ENCODE assay signal across 28 cellular contexts in the genomic region with DNA sequence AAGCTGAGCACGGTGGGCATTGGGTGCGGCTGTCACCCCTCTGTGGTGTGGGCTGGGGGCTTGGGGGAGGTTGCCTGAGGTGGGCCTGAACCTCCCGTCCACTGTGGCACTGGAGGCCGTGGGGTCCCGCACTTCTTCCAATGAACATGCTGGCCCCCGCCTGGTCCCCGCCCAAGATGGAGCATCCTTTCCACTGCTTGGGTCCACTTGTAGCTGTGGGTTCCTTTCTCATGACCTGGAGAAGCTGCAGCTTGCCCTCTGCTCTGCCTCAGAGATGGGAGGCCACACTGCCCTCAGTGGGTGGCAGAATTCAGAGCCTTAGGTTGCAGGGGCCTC. TPM values are rescaled to one million over a fixed set of nuclear protein-coding genes. Genes with fewer than 3 reads are reported as not detected.
DNase-seq lines count a peak whose midpoint lies in the region; ATAC-seq, FAIRE-seq and TF ChIP-seq lines count a peak whose summit lies in the region.
"Had no signal": no experiment of that assay in that cellular context is flagged by ENCODE, and none has a peak within 500 bp of the region (broad histone marks: within the 10 kb centered on the region; RNA-seq: fewer than 3 reads in every experiment).

No MANE protein-coding gene starts in this region.

- H4K20me1 ChIP-seq in GM12878 (ENCODE audit: control insufficient read depth, insufficient read depth): no peaks in the 10 kb centered on the region

- peaks cover 18% of the 10 kb centered on the region for H3K36me3 ChIP-seq in left ventricle myocardium inferior
- peaks cover 17 to 27% of the 10 kb centered on the region in 2 experiments for H3K36me3 ChIP-seq in GM12878 (ENCODE audit: control insufficient read depth in 2 of 2, insufficient read depth in 2 of 2, low read length in 1 of 2)
- H3K36me3 ChIP-seq in mesendoderm (ENCODE audit: control insufficient read depth, insufficient read depth, low read length): no peaks in the 10 kb centered on the region
- H3K36me3 ChIP-seq: colonic mucosa, ovary, thoracic aorta, uterus had no signal

- SMC1A ChIA-PET in GM12878 (lab: Charles Lee; ENCODE audit: uncharacterized antibody, unreplicated experiment): interaction anchor here (1.4 to 2.2 kb wide), 2 partner anchors 11 to 23 kb away, joined by 4 to 8 read pairs; no protein-coding TSS in a partner anchor

- H2AK5ac ChIP-seq in mesendoderm (ENCODE audit: low read length): peak overlapping the region; percentile 79

- H3K9me3 ChIP-seq in left ventricle myocardium inferior (replicated peaks): no peaks in the 10 kb centered on the region
- no peaks in the 10 kb centered on the region for H3K9me3 ChIP-seq in GM12878 (replicated peaks; ENCODE audit: control insufficient read depth, insufficient read depth, low read length)
- H3K9me3 ChIP-seq: colonic mucosa, ovary, thoracic aorta, uterus had no signal

- WGBS in GM12878 (ENCODE audit: insufficient coverage, insufficient replicate concordance, low lambda C conversion rate, missing lambda C conversion rate): 100% methylated on average over 7 of the region's 7 CpGs
- WGBS in mesendoderm (ENCODE audit: extremely low coverage, insufficient coverage, low lambda C conversion rate): no CpG with 5 or more reads among the region's 7 CpGs

- H3K27me3 ChIP-seq in left ventricle myocardium inferior (ENCODE audit: low read depth) (no peaks in the 10 kb centered on the region), GM12878 (replicated peaks in 1 of 2; ENCODE audit: control insufficient read depth in 2 of 2, insufficient read depth in 2 of 2, low read length in 1 of 2) (no peaks in the 10 kb centered on the region), mesendoderm (ENCODE audit: insufficient read depth, low read length, poor library complexity) (no peaks in the 10 kb centered on the region)
- H3K27me3 ChIP-seq: colonic mucosa, ovary, uterus had no signal

- peak overlapping the region; percentile 96 for H3K4ac ChIP-seq in mesendoderm (ENCODE audit: low read depth, low read length)

- H3K79me2 ChIP-seq in GM12878 (ENCODE audit: control insufficient read depth, insufficient read depth, low read length): no peaks in the 10 kb centered on the region; the same call in 1 of the 2 replicates
- no peaks in the 10 kb centered on the region for H3K79me2 ChIP-seq in mesendoderm (ENCODE audit: control insufficient read depth, insufficient read depth, low read length)

- H3K79me1 ChIP-seq in mesendoderm (ENCODE audit: low read length): no peaks in the 10 kb centered on the region

- 0 out of 2 replicates have a peak, but pooled peaks have one; percentile 0 for TF ChIP-seq POLR2A in GM12878 (IDR thresholded peaks at IDR 0.05; ENCODE audit: low read depth, low read length)

- peak overlapping the region; percentile 82 for H2BK120ac ChIP-seq in mesendoderm (ENCODE audit: low read depth, low read length)

- TF ChIP-seq EP300 in GM12878 (IDR thresholded peaks at IDR 0.05; ENCODE audit: borderline replicate concordance in 1 of 2, control insufficient read depth in 1 of 2, low read depth in 2 of 2, low read length in 2 of 2): no peak

- H3K4me1 ChIP-seq in left ventricle myocardium inferior (peaks cover 21% of the 10 kb centered on the region), GM12878 (ENCODE audit: control insufficient read depth, insufficient read depth, low read length) (peaks cover 34% of the 10 kb centered on the region), mesendoderm (ENCODE audit: control insufficient read depth, low read depth, low read length) (peaks cover 13% of the 10 kb centered on the region)

- FAIRE-seq in GM12878 (lab: Jason Lieb, UNC): no peak
- FAIRE-seq: D721Med, keratinocyte had no signal

- no peak for TF ChIP-seq RAD21 in GM12878 (IDR thresholded peaks at IDR 0.05; ENCODE audit: insufficient read depth, low read depth, low read length)

- H3K9ac ChIP-seq in GM12878 (ENCODE audit: control insufficient read depth, insufficient read depth, low read length) (no peak overlapping the region), mesendoderm (ENCODE audit: low read length) (peak overlapping the region; percentile 20)

- RAD21 ChIA-PET in GM12878 (lab: Charles Lee; ENCODE audit: unreplicated experiment): no interaction called here

- peak overlapping the region; percentile 83 for H2BK5ac ChIP-seq in mesendoderm (ENCODE audit: low read length)

- POLR2A ChIA-PET in GM12878 (lab: Charles Lee): interaction anchor here (1.4 kb wide), 1 partner anchor 24 kb away, joined by 3 read pairs; no protein-coding TSS in a partner anchor

- in situ Hi-C loops in GM12878 (cut with MboI): no loop called here

- no peak overlapping the region for H3K4me3 ChIP-seq in left ventricle myocardium inferior
- H3K4me3 ChIP-seq in GM12878: no peak overlapping the region
- H3K4me3 ChIP-seq in mesendoderm (ENCODE audit: low read length): no peak overlapping the region
- H3K4me3 ChIP-seq: colonic mucosa, ovary, PC-9, thoracic aorta, uterus had no signal

- H3K23ac ChIP-seq in mesendoderm (ENCODE audit: low read length): no peak overlapping the region

- no peak for TF ChIP-seq CTCF in left ventricle myocardium inferior (IDR thresholded peaks at IDR 0.05; ENCODE audit: borderline replicate concordance)
- no peak for TF ChIP-seq CTCF in GM12878 (IDR thresholded peaks at IDR 0.05 in 2 of 3, conservative IDR thresholded peaks at IDR 0.05 in 1 of 3; ENCODE audit: control insufficient read depth in 2 of 3, extremely low read depth in 1 of 3, insufficient read depth in 1 of 3, low read depth in 3 of 3, low read length in 3 of 3)

- intact Hi-C loops in Right ventricle myocardium inferior (cut with DNase I): no loop called here
- intact Hi-C loops in left ventricle myocardium inferior (cut with micrococcal nuclease): no loop called here
- intact Hi-C loops in GM12878 (cut with micrococcal nuclease; ENCODE audit: unreplicated experiment): no loop called here

- no peak overlapping the region for H2AFZ ChIP-seq in GM12878 (ENCODE audit: control insufficient read depth, low read depth, low read length)
- H2AFZ ChIP-seq: PC-9 had no signal

- H3K56ac ChIP-seq in mesendoderm (ENCODE audit: low read length): peak overlapping the region; percentile 80

- H4K8ac ChIP-seq in mesendoderm (ENCODE audit: low read depth, low read length): peak overlapping the region; percentile 76

- H3K18ac ChIP-seq in mesendoderm (ENCODE audit: low read length): peak overlapping the region; percentile 73

- no peak overlapping the region for H3K27ac ChIP-seq in left ventricle myocardium inferior (replicated peaks)
- H3K27ac ChIP-seq in GM12878 (ENCODE audit: control insufficient read depth, insufficient read depth): no peak overlapping the region
- H3K27ac ChIP-seq in mesendoderm (ENCODE audit: low read depth, low read length): peak overlapping the region; percentile 62
- H3K27ac ChIP-seq in substantia nigra (ENCODE audit: low read depth, low read length, poor library complexity, severe bottlenecking): peak overlapping the region; percentile 21
- H3K27ac ChIP-seq: colonic mucosa, HL-60, ovary, PC-9, thoracic aorta, uterus had no signal

- H3K4me2 ChIP-seq in GM12878 (ENCODE audit: control insufficient read depth, insufficient read depth) (no peak overlapping the region), mesendoderm (ENCODE audit: low read length) (no peak overlapping the region)
- H3K4me2 ChIP-seq: PC-9 had no signal

- H4K5ac ChIP-seq in mesendoderm (ENCODE audit: low read length): no peak overlapping the region

- H2BK15ac ChIP-seq in mesendoderm (replicated peaks; ENCODE audit: low read depth): no peak overlapping the region

- CTCF ChIA-PET in GM12878 (lab: Yijun Ruan, JAX): interaction anchor here (1.0 to 1.4 kb wide), 3 partner anchors 17 to 49 kb away, joined by 3 to 5 read pairs (median 4); no protein-coding TSS in a partner anchor

- no peak for ATAC-seq in Right ventricle myocardium inferior
- ATAC-seq in GM12878: no peak
- ATAC-seq in GM18498 (IDR thresholded peaks at IDR 0.05; ENCODE audit: unreplicated experiment): no peak
- ATAC-seq in GM18868 (IDR thresholded peaks at IDR 0.05; ENCODE audit: unreplicated experiment): no peak
- ATAC-seq: activated CD8-positive, alpha-beta T cell treated with anti-CD3 and anti-CD28 coated beads, Interleukin-2, amount 10 ng/mL, durations not matched to agents 7 days and 5 days; naive thymus-derived CD4-positive, alpha-beta T cell; stimulated activated naive CD8-positive, alpha-beta T cell treated with anti-CD3 and anti-CD28 coated beads, Interleukin-15, Interleukin-2, amounts not matched to agents 100 U/mL and 50 U/mL, for 24 hours had no signal

- DNase-seq in Right ventricle myocardium inferior (ENCODE audit: missing footprints) (peak; percentile 25), left ventricle myocardium inferior (no peak), GM12878 (ENCODE audit: low read depth, low spot score) (no peak), mesendoderm (no peak), substantia nigra (lab: John Stamatoyannopoulos, UW) (no peak), iPS-NIHi7 (ENCODE audit: extremely low spot score) (no peak)
- DNase-seq: 8988T; activated CD4-positive, alpha-beta T cell treated with anti-CD3 and anti-CD28 coated beads for 1 hour; activated naive CD4-positive, alpha-beta T cell treated with anti-CD3 and anti-CD28 coated beads, Interleukin-2, amount 50 U/mL, for 16 hours; activated T-cell treated with anti-CD3 and anti-CD28 coated beads for 4 hours; CD4-positive, CD25-positive, alpha-beta regulatory T cell; colonic mucosa; effector CD4-positive, alpha-beta T cell; Karpas-422; naive thymus-derived CD4-positive, alpha-beta T cell; NCI-H1436 treated with DMSO at 0.1 percent for 48 hours; NCI-H2107; ovary; PC-9; stimulated activated naive CD8-positive, alpha-beta T cell treated with anti-CD3 and anti-CD28 coated beads, Interleukin-15, Interleukin-2, amounts not matched to agents 100 U/mL and 50 U/mL, for 24 hours; uterus had no signal

- BruUV-seq in GM12878 (replicated peaks; lab: Mats Ljungman, UMichigan): no TSS peak

RNA-seq across cellular contexts. Expression of gene SH3TC1, which starts 26.2 kb away (rescaled TPM):
- total RNA-seq in Right ventricle myocardium inferior (11.2 TPM), left ventricle myocardium inferior (13.6 TPM), GM12878 (2014; rRNA removed) (30.4 and 33.1 TPM in 2 replicates), GM12878 (2014; rRNA removed; fragmentation: Illumina TruSeq; extraction: Trizol) (14.6 and 15.4 TPM in 2 replicates), GM12878 (2021) (39.6 and 47.0 TPM in 2 replicates)
- total RNA-seq in GM12878 (2013; cell fraction: nucleolus; rRNA removed): 199 and 223 TPM in 2 replicates
- polyA plus RNA-seq in GM12878 (2011; ENCODE audit: low read depth): 11.1 TPM
- polyA plus RNA-seq in GM12878 (2011; rRNA removed) (13.0 and 19.8 TPM in 2 replicates), GM12878 (2014; fragmentation: Illumina TruSeq; extraction: Trizol) (2.6 and 7.4 TPM in 2 replicates), GM12878 (2014; fragmentation: Nextera tagmentation; extraction: Ambion mirVana) (under 1 TPM; 0.19 to 0.62 TPM), GM12878 (2014; rRNA removed) (28.4 and 31.8 TPM in 2 replicates), GM12878 (2016; fragmentation: Nextera tagmentation; extraction: Ambion mirVana) (10 to 100 TPM; 17.0 to 19.8 TPM)
- polyA plus RNA-seq in GM12878 (2011; cell fraction: cytosol; rRNA removed): 23.9 and 42.0 TPM in 2 replicates
- polyA plus RNA-seq in GM12878 (2011; cell fraction: nucleus; rRNA removed): 186 and 189 TPM in 2 replicates
- 21.8 and 26.5 TPM in 2 replicates for polyA plus RNA-seq in GM12878 (2012)
- polyA minus RNA-seq in GM12878 (2011; rRNA and poly(A)+ RNA removed): 23.7 and 77.3 TPM in 2 replicates
- 22.4 and 33.3 TPM in 2 replicates for polyA minus RNA-seq in GM12878 (2011; cell fraction: cytosol; rRNA and poly(A)+ RNA removed)
- polyA minus RNA-seq in GM12878 (2011; cell fraction: nucleus; rRNA and poly(A)+ RNA removed): 101 and 153 TPM in 2 replicates
- 0.17 TPM for polyA plus RNA-seq in mesendoderm (2013, experiment 1 of 2)
- 0.13 TPM for polyA plus RNA-seq in mesendoderm (2013, experiment 2 of 2)

RNA-seq across cellular contexts. Expression of gene HTRA3, which starts 44.3 kb away (rescaled TPM):
- total RNA-seq in Right ventricle myocardium inferior: 131 TPM
- 119 TPM for total RNA-seq in left ventricle myocardium inferior
- total RNA-seq in GM12878 (2013; cell fraction: nucleolus; rRNA removed): not detected in 2 replicates
- total RNA-seq in GM12878 (2014; rRNA removed): not detected in 2 replicates
- total RNA-seq in GM12878 (2014; rRNA removed; fragmentation: Illumina TruSeq; extraction: Trizol): not detected in 2 replicates
- 0.08 TPM in 1 of 2 replicates, not detected in the other for total RNA-seq in GM12878 (2021)
- not detected for polyA plus RNA-seq in GM12878 (2011; ENCODE audit: low read depth)
- polyA plus RNA-seq in GM12878 (2011; rRNA removed): 0.72 and 1.2 TPM in 2 replicates
- polyA plus RNA-seq in GM12878 (2011; cell fraction: cytosol; rRNA removed): 1.9 and 2.3 TPM in 2 replicates
- polyA plus RNA-seq in GM12878 (2011; cell fraction: nucleus; rRNA removed): 1.0 and 1.7 TPM in 2 replicates
- polyA plus RNA-seq in GM12878 (2012): 0.11 TPM in 1 of 2 replicates, not detected in the other
- 0.04 TPM in 1 of 2 replicates, not detected in the other for polyA plus RNA-seq in GM12878 (2014; fragmentation: Illumina TruSeq; extraction: Trizol)
- not detected for polyA plus RNA-seq in GM12878 (2014; fragmentation: Nextera tagmentation; extraction: Ambion mirVana)
- polyA plus RNA-seq in GM12878 (2014; rRNA removed): not detected in 2 replicates
- not detected for polyA plus RNA-seq in GM12878 (2016; fragmentation: Nextera tagmentation; extraction: Ambion mirVana)
- 0.73 and 1.3 TPM in 2 replicates for polyA minus RNA-seq in GM12878 (2011; rRNA and poly(A)+ RNA removed)
- polyA minus RNA-seq in GM12878 (2011; cell fraction: cytosol; rRNA and poly(A)+ RNA removed): 0.73 TPM in 1 of 2 replicates, not detected in the other
- 0.36 and 0.57 TPM in 2 replicates for polyA minus RNA-seq in GM12878 (2011; cell fraction: nucleus; rRNA and poly(A)+ RNA removed)
- 1.8 TPM for polyA plus RNA-seq in mesendoderm (2013, experiment 1 of 2)
- 1.9 TPM for polyA plus RNA-seq in mesendoderm (2013, experiment 2 of 2)
- total RNA-seq: activated CD8-positive, alpha-beta T cell treated with anti-CD3 and anti-CD28 coated beads, Interleukin-2, amount 10 ng/mL, durations not matched to agents 7 days and 5 days; CD4-positive, CD25-positive, alpha-beta regulatory T cell; naive thymus-derived CD4-positive, alpha-beta T cell had no signal
- polyA plus RNA-seq: CD4-positive, CD25-positive, alpha-beta regulatory T cell; keratinocyte; naive thymus-derived CD4-positive, alpha-beta T cell had no signal

Comparison
In these comparisons a context has a peak if more than half of its experiments do, and no peak if none do; other contexts are left out.
1. H3K27ac ChIP-seq: peak in mesendoderm (single experiment) and substantia nigra (single experiment); none in left ventricle myocardium inferior (single experiment) and GM12878 (single experiment).
2. RNA of gene HTRA3, which starts 44.3 kb away (total RNA-seq): 131 TPM in Right ventricle myocardium inferior (single experiment) and 119 TPM in left ventricle myocardium inferior (single experiment); 0.08 TPM in GM12878; every median in the first group is over 100 times any median in the second.